Comparison of ENCODE assay signal across 8 cellular contexts in the genomic region with DNA sequence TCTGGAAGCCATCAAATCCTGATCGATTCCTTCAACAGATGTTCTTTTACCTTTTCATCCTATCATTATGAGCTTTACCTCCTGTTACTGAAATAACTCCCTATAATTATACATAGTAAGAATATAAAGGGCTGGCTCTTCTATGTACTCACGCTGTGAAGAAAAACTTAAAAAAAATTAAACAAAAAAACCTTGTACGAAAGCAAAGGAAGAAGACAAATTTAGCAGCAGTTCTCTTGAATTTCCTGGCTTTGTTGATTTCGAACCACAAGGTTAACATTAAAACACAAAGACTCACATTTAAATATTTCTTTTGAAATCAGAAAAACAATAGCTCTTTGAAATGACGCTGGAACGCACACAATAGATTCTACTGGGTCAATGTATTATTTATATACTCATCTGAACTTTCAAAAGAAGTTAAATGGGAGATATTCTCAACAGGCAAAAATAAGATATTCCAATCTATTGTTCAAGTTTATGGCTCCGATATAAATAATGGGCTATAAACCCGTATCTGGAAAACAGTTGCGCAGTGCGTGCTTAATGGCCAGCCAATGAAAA. TPM values are rescaled to one million over a fixed set of nuclear protein-coding genes. Genes with fewer than 3 reads are reported as not detected.
DNase-seq lines count a peak whose midpoint lies in the region; ATAC-seq, FAIRE-seq and TF ChIP-seq lines count a peak whose summit lies in the region.

No MANE protein-coding gene starts in this region.

- no peak for TF ChIP-seq POLR2A in testis (IDR thresholded peaks at IDR 0.05)

- H3K9ac ChIP-seq in kidney (ENCODE audit: low read length in 2 of 2): peak overlapping the region; percentile 63 to 99

- TF ChIP-seq CTCF in kidney (IDR thresholded peaks at IDR 0.05; ENCODE audit: borderline replicate concordance, extremely low read depth, insufficient read depth) (no peak), testis (IDR thresholded peaks at IDR 0.05) (no peak), GM20000 (IDR thresholded peaks at IDR 0.05; ENCODE audit: extremely low read depth, missing control alignments) (no peak)

- peak overlapping the region; percentile 86 for H3K4me3 Mint-ChIP-seq in activated naive CD4-positive, alpha-beta T cell treated with anti-CD3 and anti-CD28 coated beads for 36 hours
- H3K4me3 Mint-ChIP-seq in activated naive CD8-positive, alpha-beta T cell treated with anti-CD3 and anti-CD28 coated beads, Interleukin-2, amount 10 ng/mL, durations not matched to agents 7 days and 5 days: peak overlapping the region; percentile 93

- H3K36me3 ChIP-seq in kidney (ENCODE audit: control insufficient read depth in 1 of 2, insufficient read depth in 2 of 2, low read length in 2 of 2) (no peaks in the 10 kb centered on the region), testis (ENCODE audit: low read depth, missing control alignments) (no peaks in the 10 kb centered on the region)

- no peaks in the 10 kb centered on the region for H3K27me3 Mint-ChIP-seq in activated naive CD4-positive, alpha-beta T cell treated with anti-CD3 and anti-CD28 coated beads for 36 hours (ENCODE audit: low read depth)
- H3K27me3 Mint-ChIP-seq in activated naive CD8-positive, alpha-beta T cell treated with anti-CD3 and anti-CD28 coated beads, Interleukin-2, amount 10 ng/mL, durations not matched to agents 7 days and 5 days: no peaks in the 10 kb centered on the region

- 1 to 2% methylated on average over 10 of the region's 10 CpGs for WGBS in testis, 2 donors

- H3K27me3 ChIP-seq in testis: no peaks in the 10 kb centered on the region

- H3K27ac ChIP-seq in kidney (ENCODE audit: low read depth in 2 of 2, low read length in 2 of 2) (peak overlapping the region; percentile 100), testis (peak overlapping the region; percentile 100)

- no peak for DNase-seq in activated naive CD4-positive, alpha-beta T cell treated with anti-CD3 and anti-CD28 coated beads for 36 hours
- DNase-seq in activated naive CD4-positive, alpha-beta T cell (lab: John Stamatoyannopoulos, UW): no peak
- DNase-seq in activated naive CD8-positive, alpha-beta T cell treated with anti-CD3 and anti-CD28 coated beads, Interleukin-2, amount 10 ng/mL, durations not matched to agents 7 days and 5 days: no peak
- no peak for DNase-seq in kidney
- DNase-seq in testis: no peak
- no peak for DNase-seq in ACHN
- no peak for DNase-seq in NCI-H1092 (lab: John Stamatoyannopoulos, UW)
- DNase-seq in GM20000 (ENCODE audit: low spot score): no peak

- H3K4me3 ChIP-seq in kidney (ENCODE audit: low read length in 2 of 2): peak overlapping the region; percentile 95 to 99
- H3K4me3 ChIP-seq in testis: peak overlapping the region; percentile 84 to 89

- H3K4me1 Mint-ChIP-seq in activated naive CD4-positive, alpha-beta T cell treated with anti-CD3 and anti-CD28 coated beads for 36 hours (ENCODE audit: low read depth): peaks cover 35% of the 10 kb centered on the region
- H3K4me1 Mint-ChIP-seq in activated naive CD8-positive, alpha-beta T cell treated with anti-CD3 and anti-CD28 coated beads, Interleukin-2, amount 10 ng/mL, durations not matched to agents 7 days and 5 days: peaks cover 41% of the 10 kb centered on the region

- POLR2A ChIA-PET in activated naive CD8-positive, alpha-beta T cell treated with anti-CD3 and anti-CD28 coated beads, Interleukin-2, amount 10 ng/mL, durations not matched to agents 7 days and 5 days (lab: Charles Lee): interaction anchor here (0.6 to 5.8 kb wide), 19 partner anchors 8 to 866 kb away, joined by 3 to 159 read pairs (median 4); a partner anchor contains a TSS

- no peaks in the 10 kb centered on the region for H3K36me3 Mint-ChIP-seq in activated naive CD4-positive, alpha-beta T cell treated with anti-CD3 and anti-CD28 coated beads for 36 hours (ENCODE audit: low read depth)
- H3K36me3 Mint-ChIP-seq in activated naive CD8-positive, alpha-beta T cell treated with anti-CD3 and anti-CD28 coated beads, Interleukin-2, amount 10 ng/mL, durations not matched to agents 7 days and 5 days: peaks cover 7% of the 10 kb centered on the region

- no peak for ATAC-seq in activated naive CD8-positive, alpha-beta T cell treated with anti-CD3 and anti-CD28 coated beads, Interleukin-2, amount 10 ng/mL, durations not matched to agents 7 days and 5 days (ENCODE audit: low read depth)

- H3K9me3 ChIP-seq in kidney (ENCODE audit: control insufficient read depth in 1 of 2, low read length in 2 of 2): no peaks in the 10 kb centered on the region
- no peaks in the 10 kb centered on the region for H3K9me3 ChIP-seq in testis

- FAIRE-seq in kidney (lab: Jason Lieb, UNC): peak; percentile 38

- intact Hi-C loops in activated naive CD4-positive, alpha-beta T cell treated with anti-CD3 and anti-CD28 coated beads for 36 hours (cut with micrococcal nuclease): loop anchor here (1.0 to 10.0 kb wide), 6 partner anchors 132 to 1071 kb away; a partner anchor contains a TSS
- intact Hi-C loops in kidney (cut with DNase I): no loop called here
- intact Hi-C loops in testis (cut with DNase I; ENCODE audit: low total_unique reads): loop anchor here (10.0 kb wide), 1 partner anchor 51 kb away; no protein-coding TSS in a partner anchor

- CTCF ChIA-PET in activated naive CD4-positive, alpha-beta T cell treated with anti-CD3 and anti-CD28 coated beads for 36 hours (lab: Charles Lee): interaction anchor here (0.6 to 2.7 kb wide), 10 partner anchors 9 to 178 kb away, joined by 3 to 18 read pairs (median 4); a partner anchor contains a TSS

- peak overlapping the region; percentile 95 for H3K27ac Mint-ChIP-seq in activated naive CD4-positive, alpha-beta T cell treated with anti-CD3 and anti-CD28 coated beads for 36 hours
- H3K27ac Mint-ChIP-seq in activated naive CD8-positive, alpha-beta T cell treated with anti-CD3 and anti-CD28 coated beads, Interleukin-2, amount 10 ng/mL, durations not matched to agents 7 days and 5 days: peak overlapping the region; percentile 99

- in situ Hi-C loops in ACHN (cut with HindIII; ENCODE audit: low pct_ligation_motif_present, low pct_unique_long_range_greater_than_20kb, low sequenced_read_pairs): no loop called here

- H3K4me1 ChIP-seq in kidney (ENCODE audit: control insufficient read depth in 1 of 2, insufficient read depth in 1 of 2, low read depth in 1 of 2, low read length in 2 of 2) (peaks cover 2 to 4% of the 10 kb centered on the region in 2 donors), testis (peaks cover 15% of the 10 kb centered on the region)

- H3K9me3 Mint-ChIP-seq in activated naive CD4-positive, alpha-beta T cell treated with anti-CD3 and anti-CD28 coated beads for 36 hours: no peaks in the 10 kb centered on the region
- H3K9me3 Mint-ChIP-seq in activated naive CD8-positive, alpha-beta T cell treated with anti-CD3 and anti-CD28 coated beads, Interleukin-2, amount 10 ng/mL, durations not matched to agents 7 days and 5 days: no peaks in the 10 kb centered on the region

RNA-seq across cellular contexts. Expression of a gene that starts 13.6 kb away (rescaled TPM):
- 10 to 100 TPM; 30.7 to 33.7 TPM for total RNA-seq in activated naive CD4-positive, alpha-beta T cell treated with anti-CD3 and anti-CD28 coated beads for 36 hours
- total RNA-seq in activated naive CD8-positive, alpha-beta T cell treated with anti-CD3 and anti-CD28 coated beads, Interleukin-2, amount 10 ng/mL, durations not matched to agents 7 days and 5 days: 10 to 100 TPM; 68.8 to 69.8 TPM
- total RNA-seq in kidney (70.7 TPM), testis (10 to 100 TPM; 53.2 to 60.6 TPM)
- polyA plus RNA-seq in kidney (ENCODE audit: insufficient read depth, low read depth, low replicate concordance) (9.4 TPM), testis (ENCODE audit: insufficient read depth, low read depth, low replicate concordance) (54.8 TPM)

RNA-seq across cellular contexts. Expression of a gene that starts 26.5 kb away (rescaled TPM):
- 1 to 10 TPM; 1.7 to 1.9 TPM for total RNA-seq in activated naive CD4-positive, alpha-beta T cell treated with anti-CD3 and anti-CD28 coated beads for 36 hours
- total RNA-seq in activated naive CD8-positive, alpha-beta T cell treated with anti-CD3 and anti-CD28 coated beads, Interleukin-2, amount 10 ng/mL, durations not matched to agents 7 days and 5 days: 1 to 10 TPM; 1.8 to 1.9 TPM
- total RNA-seq in kidney: 0.91 TPM
- polyA plus RNA-seq in kidney (ENCODE audit: insufficient read depth, low read depth, low replicate concordance): 11.8 TPM
- total RNA-seq in testis: 1 to 10 TPM; 1.5 to 2.0 TPM
- polyA plus RNA-seq in testis (ENCODE audit: insufficient read depth, low read depth, low replicate concordance): 2.5 TPM
